In the genomic region with DNA sequence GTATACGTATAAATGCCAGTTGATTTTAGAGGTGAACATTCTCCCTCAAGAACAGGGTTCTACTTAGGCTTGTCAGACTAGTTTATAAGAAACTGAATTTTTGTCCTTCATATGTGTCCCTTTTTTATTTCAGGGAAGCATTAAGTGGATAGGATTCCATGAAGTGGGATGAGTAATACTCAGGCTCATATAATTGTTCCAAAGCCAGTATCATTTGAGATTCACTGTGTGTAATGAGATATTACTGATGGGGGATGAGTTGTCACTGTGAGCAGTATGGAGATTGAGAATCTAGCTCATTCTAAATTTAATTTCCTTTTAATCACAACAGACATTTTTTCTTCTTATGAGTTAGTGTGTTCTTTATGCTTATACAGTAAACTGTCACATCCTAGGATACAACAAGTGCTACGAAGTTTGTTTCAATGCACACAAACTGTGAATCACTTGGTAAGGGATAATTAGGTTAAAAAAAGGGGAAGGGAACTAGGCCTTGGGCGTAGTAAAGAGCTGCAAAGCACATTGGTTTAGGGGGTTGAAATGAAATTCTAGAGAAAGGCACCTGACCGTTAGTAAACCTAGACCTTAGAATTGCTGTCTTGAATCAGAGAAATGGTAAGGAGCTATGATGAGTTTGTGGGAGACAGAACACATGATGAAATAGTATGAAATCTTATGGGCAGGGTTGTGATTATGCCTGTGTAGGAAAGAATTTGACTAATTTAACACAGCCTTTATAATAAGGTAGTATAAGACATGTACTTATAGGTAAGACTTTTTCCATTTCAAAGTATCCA, we compare ENCODE assay signal across 12 cellular contexts.
DNase-seq lines count a peak whose midpoint lies in the region; ATAC-seq and TF ChIP-seq lines count a peak whose summit lies in the region.
"Had no signal": no experiment of that assay in that cellular context is flagged by ENCODE, and none has a peak within 500 bp of the region (broad histone marks: within the 10 kb centered on the region; RNA-seq: fewer than 3 reads in every experiment).

No MANE protein-coding gene starts in this region.

- no peak for TF ChIP-seq POLR2A in breast epithelium (IDR thresholded peaks at IDR 0.05)

- no peak overlapping the region for H3K9ac ChIP-seq in SK-N-MC (ENCODE audit: insufficient read length)

- H3K4me3 ChIP-seq in breast epithelium (no peak overlapping the region), SK-N-MC (no peak overlapping the region), left ventricle myocardium inferior (no peak overlapping the region)
- H3K4me3 ChIP-seq: gastroesophageal sphincter, ovary, tibial artery had no signal

- ATAC-seq in esophagus mucosa (peak; percentile 28), GM21786 (IDR thresholded peaks at IDR 0.05; ENCODE audit: unreplicated experiment) (no peak)
- no peak for ATAC-seq in stimulated activated effector memory CD8-positive, alpha-beta T cell treated with anti-CD3 and anti-CD28 coated beads, Interleukin-12 subunit alpha, Interleukin-12 subunit beta, amount 100 ng/mL, for 72 hours
- ATAC-seq: gastroesophageal sphincter had no signal

- CTCF ChIA-PET in MCF 10A (lab: Yijun Ruan, JAX), result no interaction called here

- H3K36me3 ChIP-seq in breast epithelium (peaks cover 1% of the 10 kb centered on the region), SK-N-MC (ENCODE audit: insufficient read depth, low read length) (no peaks in the 10 kb centered on the region), left ventricle myocardium inferior (peaks cover 11% of the 10 kb centered on the region)
- H3K36me3 ChIP-seq: ovary had no signal

- H3K27me3 Mint-ChIP-seq in MCF 10A (ENCODE audit: insufficient read depth, unreplicated experiment), result no peaks in the 10 kb centered on the region
- H3K27me3 Mint-ChIP-seq in immature natural killer cell (ENCODE audit: low read depth in 3 of 3), result no peaks in the 10 kb centered on the region

- H3K9me3 Mint-ChIP-seq in MCF 10A (ENCODE audit: unreplicated experiment), result no peaks in the 10 kb centered on the region
- no peaks in the 10 kb centered on the region for H3K9me3 Mint-ChIP-seq in stimulated activated effector memory CD8-positive, alpha-beta T cell treated with anti-CD3 and anti-CD28 coated beads, Interleukin-12 subunit alpha, Interleukin-12 subunit beta, amount 100 ng/mL, for 72 hours
- no peaks in the 10 kb centered on the region for H3K9me3 Mint-ChIP-seq in immature natural killer cell

- H3K27ac ChIP-seq in breast epithelium (no peak overlapping the region), SK-N-MC (peak overlapping the region; percentile 54; the same call in 1 of the 2 replicates), left ventricle myocardium inferior (replicated peaks) (no peak overlapping the region)
- H3K27ac ChIP-seq: gastroesophageal sphincter, ovary, tibial artery had no signal

- TF ChIP-seq CTCF in MCF 10A (IDR thresholded peaks at IDR 0.05; ENCODE audit: unreplicated experiment) (no peak), breast epithelium (IDR thresholded peaks at IDR 0.05) (no peak), left ventricle myocardium inferior (IDR thresholded peaks at IDR 0.05; ENCODE audit: borderline replicate concordance) (no peak)

- intact Hi-C loops in MCF 10A (cut with micrococcal nuclease) (no loop called here), breast epithelium (cut with DNase I; ENCODE audit: low total_unique reads) (no loop called here), left ventricle myocardium inferior (cut with micrococcal nuclease) (no loop called here)

- H3K27me3 ChIP-seq in breast epithelium (no peaks in the 10 kb centered on the region), left ventricle myocardium inferior (ENCODE audit: low read depth) (no peaks in the 10 kb centered on the region)
- H3K27me3 ChIP-seq: gastroesophageal sphincter, ovary, tibial artery had no signal

- H3K4me1 Mint-ChIP-seq in MCF 10A (ENCODE audit: insufficient read depth, unreplicated experiment) (peaks cover 23% of the 10 kb centered on the region), immature natural killer cell (no peaks in the 10 kb centered on the region)
- H3K4me1 Mint-ChIP-seq in stimulated activated effector memory CD8-positive, alpha-beta T cell treated with anti-CD3 and anti-CD28 coated beads, Interleukin-12 subunit alpha, Interleukin-12 subunit beta, amount 100 ng/mL, for 72 hours, result peaks cover 17% of the 10 kb centered on the region

- H3K36me3 Mint-ChIP-seq in MCF 10A (ENCODE audit: insufficient read depth, unreplicated experiment), result peaks cover 38% of the 10 kb centered on the region
- peaks cover 28% of the 10 kb centered on the region for H3K36me3 Mint-ChIP-seq in stimulated activated effector memory CD8-positive, alpha-beta T cell treated with anti-CD3 and anti-CD28 coated beads, Interleukin-12 subunit alpha, Interleukin-12 subunit beta, amount 100 ng/mL, for 72 hours
- peaks cover 6 to 21% (median 16%) of the 10 kb centered on the region in 3 donors for H3K36me3 Mint-ChIP-seq in immature natural killer cell

- peak overlapping the region; percentile 16 for H3K4me3 Mint-ChIP-seq in MCF 10A (ENCODE audit: unreplicated experiment)
- no peak overlapping the region for H3K4me3 Mint-ChIP-seq in stimulated activated effector memory CD8-positive, alpha-beta T cell treated with anti-CD3 and anti-CD28 coated beads, Interleukin-12 subunit alpha, Interleukin-12 subunit beta, amount 100 ng/mL, for 72 hours
- H3K4me3 Mint-ChIP-seq in immature natural killer cell, result no peak overlapping the region

- TSS peak; percentile 99 for BruUV-seq in MCF 10A (replicated peaks; lab: Mats Ljungman, UMichigan)

- peak overlapping the region; percentile 95 for H3K27ac Mint-ChIP-seq in MCF 10A (ENCODE audit: low read depth, unreplicated experiment)
- H3K27ac Mint-ChIP-seq in stimulated activated effector memory CD8-positive, alpha-beta T cell treated with anti-CD3 and anti-CD28 coated beads, Interleukin-12 subunit alpha, Interleukin-12 subunit beta, amount 100 ng/mL, for 72 hours, result peak overlapping the region; percentile 35
- no peak overlapping the region for H3K27ac Mint-ChIP-seq in immature natural killer cell

- H3K9me3 ChIP-seq in breast epithelium (no peaks in the 10 kb centered on the region), SK-N-MC (ENCODE audit: low read depth, low read length) (no peaks in the 10 kb centered on the region), left ventricle myocardium inferior (replicated peaks) (no peaks in the 10 kb centered on the region)
- H3K9me3 ChIP-seq: gastroesophageal sphincter, ovary, tibial artery had no signal

- POLR2A ChIA-PET in MCF 10A (lab: Yijun Ruan, JAX), result interaction anchor here (0.6 to 1.6 kb wide), 4 partner anchors 9 to 13 kb away, joined by 3 read pairs; no protein-coding TSS in a partner anchor

- DNase-seq in MCF 10A (ENCODE audit: unreplicated experiment) (no peak), breast epithelium (ENCODE audit: low spot score in 2 of 2) (no peak), SK-N-MC (ENCODE audit: low read depth, low spot score) (no peak), immature natural killer cell (no peak), left ventricle myocardium inferior (no peak)
- no peak for DNase-seq in stimulated activated effector memory CD8-positive, alpha-beta T cell treated with anti-CD3 and anti-CD28 coated beads, Interleukin-12 subunit alpha, Interleukin-12 subunit beta, amount 100 ng/mL, for 72 hours (ENCODE audit: low spot score in 2 of 2)
- DNase-seq: DMS153, ovary, tibial artery had no signal

- H3K4me1 ChIP-seq in breast epithelium, result no peaks in the 10 kb centered on the region
- no peaks in the 10 kb centered on the region for H3K4me1 ChIP-seq in left ventricle myocardium inferior
- H3K4me1 ChIP-seq: gastroesophageal sphincter, tibial artery had no signal

Comparison
In these comparisons a context has a peak if more than half of its experiments do, and no peak if none do; other contexts are left out.
1. H3K27ac Mint-ChIP-seq: peak in MCF 10A (single experiment) and stimulated activated effector memory CD8-positive, alpha-beta T cell treated with anti-CD3 and anti-CD28 coated beads, Interleukin-12 subunit alpha, Interleukin-12 subunit beta, amount 100 ng/mL, for 72 hours (single experiment); none in immature natural killer cell (0 of 6).